ENCODE assay signal across 1 cellular context in genomic region chr1:90717356-90717664, GRCh38.
TF ChIP-seq lines count a peak whose summit lies in the region.

No MANE protein-coding gene starts in this region.

TF ChIP-seq in HEK293, 187 proteins besides CTCF, POLR2A, EP300 and RAD21 (continued from another document):
- TF ChIP-seq, protein P1, sequence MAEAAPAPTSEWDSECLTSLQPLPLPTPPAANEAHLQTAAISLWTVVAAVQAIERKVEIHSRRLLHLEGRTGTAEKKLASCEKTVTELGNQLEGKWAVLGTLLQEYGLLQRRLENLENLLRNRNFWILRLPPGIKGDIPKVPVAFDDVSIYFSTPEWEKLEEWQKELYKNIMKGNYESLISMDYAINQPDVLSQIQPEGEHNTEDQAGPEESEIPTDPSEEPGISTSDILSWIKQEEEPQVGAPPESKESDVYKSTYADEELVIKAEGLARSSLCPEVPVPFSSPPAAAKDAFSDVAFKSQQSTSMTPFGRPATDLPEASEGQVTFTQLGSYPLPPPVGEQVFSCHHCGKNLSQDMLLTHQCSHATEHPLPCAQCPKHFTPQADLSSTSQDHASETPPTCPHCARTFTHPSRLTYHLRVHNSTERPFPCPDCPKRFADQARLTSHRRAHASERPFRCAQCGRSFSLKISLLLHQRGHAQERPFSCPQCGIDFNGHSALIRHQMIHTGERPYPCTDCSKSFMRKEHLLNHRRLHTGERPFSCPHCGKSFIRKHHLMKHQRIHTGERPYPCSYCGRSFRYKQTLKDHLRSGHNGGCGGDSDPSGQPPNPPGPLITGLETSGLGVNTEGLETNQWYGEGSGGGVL (tag by site-specific recombination; IDR thresholded peaks at IDR 0.05): no peak
- no peak for TF ChIP-seq ZBTB8A (tag by site-specific recombination; IDR thresholded peaks at IDR 0.05)
- no peak for TF ChIP-seq ZNF266 (tag by site-specific recombination; IDR thresholded peaks at IDR 0.05; ENCODE audit: low read depth)
TF ChIP-seq in HEK293: peak in this region for 0.
